2 cellular contexts compared by ENCODE assay signal in genomic region chr1:231395051-231395995, GRCh38.
A peak's percentile ranks its signal among the peaks of the same experiment; 100 is the strongest.
TF ChIP-seq lines count a peak whose summit lies in the region.

No MANE protein-coding gene starts in this region.

TF ChIP-seq in IMR-90, 13 proteins besides CTCF, POLR2A, EP300 and RAD21:
- TF ChIP-seq MAFK (IDR thresholded peaks at IDR 0.05; ENCODE audit: low read depth, low read length) (peak; percentile 14; the same call in 1 of the 2 replicates), RFX5 (IDR thresholded peaks at IDR 0.05; ENCODE audit: low read depth, low read length) (no peak), MXI1 (IDR thresholded peaks at IDR 0.05; ENCODE audit: borderline replicate concordance, low read depth, low read length) (no peak), CEBPB (IDR thresholded peaks at IDR 0.05; ENCODE audit: low read depth, low read length) (peak; percentile 55), SMC3 (IDR thresholded peaks at IDR 0.05; ENCODE audit: low read depth, low read length) (no peak), RCOR1 (IDR thresholded peaks at IDR 0.05; ENCODE audit: insufficient replicate concordance, low read length) (peak; percentile 66), MAZ (IDR thresholded peaks at IDR 0.05; ENCODE audit: borderline replicate concordance, low read depth, low read length) (no peak), BHLHE40 (IDR thresholded peaks at IDR 0.05; ENCODE audit: low read depth, low read length) (peak; percentile 51), USF2 (IDR thresholded peaks at IDR 0.05; ENCODE audit: low read depth, low read length) (no peak), NFE2L2 (IDR thresholded peaks at IDR 0.05; ENCODE audit: low read depth, low read length) (no peak), CHD1 (IDR thresholded peaks at IDR 0.05; ENCODE audit: low read depth, low read length) (no peak), FOS (IDR thresholded peaks at IDR 0.05; ENCODE audit: low read depth, low read length) (peak; percentile 77)
- TF ChIP-seq, protein P1, sequence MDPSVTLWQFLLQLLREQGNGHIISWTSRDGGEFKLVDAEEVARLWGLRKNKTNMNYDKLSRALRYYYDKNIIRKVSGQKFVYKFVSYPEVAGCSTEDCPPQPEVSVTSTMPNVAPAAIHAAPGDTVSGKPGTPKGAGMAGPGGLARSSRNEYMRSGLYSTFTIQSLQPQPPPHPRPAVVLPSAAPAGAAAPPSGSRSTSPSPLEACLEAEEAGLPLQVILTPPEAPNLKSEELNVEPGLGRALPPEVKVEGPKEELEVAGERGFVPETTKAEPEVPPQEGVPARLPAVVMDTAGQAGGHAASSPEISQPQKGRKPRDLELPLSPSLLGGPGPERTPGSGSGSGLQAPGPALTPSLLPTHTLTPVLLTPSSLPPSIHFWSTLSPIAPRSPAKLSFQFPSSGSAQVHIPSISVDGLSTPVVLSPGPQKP (IDR thresholded peaks at IDR 0.05; ENCODE audit: borderline replicate concordance, low read depth, low read length), result no peak

TF ChIP-seq in HepG2, 621 proteins besides CTCF, POLR2A, EP300 and RAD21 (continues in another document):
- peak; percentile 11 for TF ChIP-seq ASH2L (IDR thresholded peaks at IDR 0.05; ENCODE audit: insufficient read length, low read depth, low read length)
- TF ChIP-seq HMG20B (CRISPR knock-in tag; conservative IDR thresholded peaks at IDR 0.05), result no peak
- TF ChIP-seq TCF12 (IDR thresholded peaks at IDR 0.05), result no peak
- TF ChIP-seq TCF12 (CRISPR knock-in tag; IDR thresholded peaks at IDR 0.05), result no peak
- no peak for TF ChIP-seq GABPA (IDR thresholded peaks at IDR 0.05; ENCODE audit: low read depth, low read length)
- TF ChIP-seq GABPA (CRISPR knock-in tag; IDR thresholded peaks at IDR 0.05; ENCODE audit: low read depth), result 0 out of 2 replicates have a peak, but pooled peaks have one; percentile 29
- TF ChIP-seq HIC2 (CRISPR knock-in tag; IDR thresholded peaks at IDR 0.05; ENCODE audit: low read depth), result no peak
- TF ChIP-seq LRRFIP1 (CRISPR knock-in tag; conservative IDR thresholded peaks at IDR 0.05), result no peak
- TF ChIP-seq, protein P2, sequence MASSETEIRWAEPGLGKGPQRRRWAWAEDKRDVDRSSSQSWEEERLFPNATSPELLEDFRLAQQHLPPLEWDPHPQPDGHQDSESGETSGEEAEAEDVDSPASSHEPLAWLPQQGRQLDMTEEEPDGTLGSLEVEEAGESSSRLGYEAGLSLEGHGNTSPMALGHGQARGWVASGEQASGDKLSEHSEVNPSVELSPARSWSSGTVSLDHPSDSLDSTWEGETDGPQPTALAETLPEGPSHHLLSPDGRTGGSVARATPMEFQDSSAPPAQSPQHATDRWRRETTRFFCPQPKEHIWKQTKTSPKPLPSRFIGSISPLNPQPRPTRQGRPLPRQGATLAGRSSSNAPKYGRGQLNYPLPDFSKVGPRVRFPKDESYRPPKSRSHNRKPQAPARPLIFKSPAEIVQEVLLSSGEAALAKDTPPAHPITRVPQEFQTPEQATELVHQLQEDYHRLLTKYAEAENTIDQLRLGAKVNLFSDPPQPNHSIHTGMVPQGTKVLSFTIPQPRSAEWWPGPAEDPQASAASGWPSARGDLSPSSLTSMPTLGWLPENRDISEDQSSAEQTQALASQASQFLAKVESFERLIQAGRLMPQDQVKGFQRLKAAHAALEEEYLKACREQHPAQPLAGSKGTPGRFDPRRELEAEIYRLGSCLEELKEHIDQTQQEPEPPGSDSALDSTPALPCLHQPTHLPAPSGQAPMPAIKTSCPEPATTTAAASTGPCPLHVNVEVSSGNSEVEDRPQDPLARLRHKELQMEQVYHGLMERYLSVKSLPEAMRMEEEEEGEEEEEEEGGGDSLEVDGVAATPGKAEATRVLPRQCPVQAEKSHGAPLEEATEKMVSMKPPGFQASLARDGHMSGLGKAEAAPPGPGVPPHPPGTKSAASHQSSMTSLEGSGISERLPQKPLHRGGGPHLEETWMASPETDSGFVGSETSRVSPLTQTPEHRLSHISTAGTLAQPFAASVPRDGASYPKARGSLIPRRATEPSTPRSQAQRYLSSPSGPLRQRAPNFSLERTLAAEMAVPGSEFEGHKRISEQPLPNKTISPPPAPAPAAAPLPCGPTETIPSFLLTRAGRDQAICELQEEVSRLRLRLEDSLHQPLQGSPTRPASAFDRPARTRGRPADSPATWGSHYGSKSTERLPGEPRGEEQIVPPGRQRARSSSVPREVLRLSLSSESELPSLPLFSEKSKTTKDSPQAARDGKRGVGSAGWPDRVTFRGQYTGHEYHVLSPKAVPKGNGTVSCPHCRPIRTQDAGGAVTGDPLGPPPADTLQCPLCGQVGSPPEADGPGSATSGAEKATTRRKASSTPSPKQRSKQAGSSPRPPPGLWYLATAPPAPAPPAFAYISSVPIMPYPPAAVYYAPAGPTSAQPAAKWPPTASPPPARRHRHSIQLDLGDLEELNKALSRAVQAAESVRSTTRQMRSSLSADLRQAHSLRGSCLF (CRISPR knock-in tag; IDR thresholded peaks at IDR 0.05; ENCODE audit: borderline replicate concordance), result no peak
- peak; percentile 92 for TF ChIP-seq ZBTB21 (CRISPR knock-in tag; IDR thresholded peaks at IDR 0.05)
- TF ChIP-seq ZBTB34 (CRISPR knock-in tag; IDR thresholded peaks at IDR 0.05), result no peak
- no peak for TF ChIP-seq TGIF2 (CRISPR knock-in tag; IDR thresholded peaks at IDR 0.05)
- TF ChIP-seq ETV5 (CRISPR knock-in tag; IDR thresholded peaks at IDR 0.05; ENCODE audit: borderline replicate concordance), result peak; percentile 60; the same call in 1 of the 2 replicates
- no peak for TF ChIP-seq ISX (CRISPR knock-in tag; conservative IDR thresholded peaks at IDR 0.05)
- TF ChIP-seq, protein P3, sequence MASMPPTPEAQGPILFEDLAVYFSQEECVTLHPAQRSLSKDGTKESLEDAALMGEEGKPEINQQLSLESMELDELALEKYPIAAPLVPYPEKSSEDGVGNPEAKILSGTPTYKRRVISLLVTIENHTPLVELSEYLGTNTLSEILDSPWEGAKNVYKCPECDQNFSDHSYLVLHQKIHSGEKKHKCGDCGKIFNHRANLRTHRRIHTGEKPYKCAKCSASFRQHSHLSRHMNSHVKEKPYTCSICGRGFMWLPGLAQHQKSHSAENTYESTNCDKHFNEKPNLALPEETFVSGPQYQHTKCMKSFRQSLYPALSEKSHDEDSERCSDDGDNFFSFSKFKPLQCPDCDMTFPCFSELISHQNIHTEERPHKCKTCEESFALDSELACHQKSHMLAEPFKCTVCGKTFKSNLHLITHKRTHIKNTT (CRISPR knock-in tag; IDR thresholded peaks at IDR 0.05), result no peak
- no peak for TF ChIP-seq THAP11 (CRISPR knock-in tag; IDR thresholded peaks at IDR 0.05)
- no peak for TF ChIP-seq NR2F2 (IDR thresholded peaks at IDR 0.05; ENCODE audit: borderline replicate concordance, low read depth)
- TF ChIP-seq, protein P4, sequence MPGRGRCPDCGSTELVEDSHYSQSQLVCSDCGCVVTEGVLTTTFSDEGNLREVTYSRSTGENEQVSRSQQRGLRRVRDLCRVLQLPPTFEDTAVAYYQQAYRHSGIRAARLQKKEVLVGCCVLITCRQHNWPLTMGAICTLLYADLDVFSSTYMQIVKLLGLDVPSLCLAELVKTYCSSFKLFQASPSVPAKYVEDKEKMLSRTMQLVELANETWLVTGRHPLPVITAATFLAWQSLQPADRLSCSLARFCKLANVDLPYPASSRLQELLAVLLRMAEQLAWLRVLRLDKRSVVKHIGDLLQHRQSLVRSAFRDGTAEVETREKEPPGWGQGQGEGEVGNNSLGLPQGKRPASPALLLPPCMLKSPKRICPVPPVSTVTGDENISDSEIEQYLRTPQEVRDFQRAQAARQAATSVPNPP (CRISPR knock-in tag; IDR thresholded peaks at IDR 0.05), result no peak
- no peak for TF ChIP-seq DPF2 (CRISPR knock-in tag; IDR thresholded peaks at IDR 0.05; ENCODE audit: borderline replicate concordance, low read depth)
- TF ChIP-seq KAT2B (IDR thresholded peaks at IDR 0.05; ENCODE audit: borderline replicate concordance, low read depth, low read length), result no peak
- TF ChIP-seq ZNF552 (CRISPR knock-in tag; IDR thresholded peaks at IDR 0.05; ENCODE audit: borderline replicate concordance), result no peak
- TF ChIP-seq ZNF292 (CRISPR knock-in tag; IDR thresholded peaks at IDR 0.05; ENCODE audit: borderline replicate concordance, low read depth), result peak; percentile 35; the same call in 1 of the 2 replicates
- TF ChIP-seq ZNF382 (CRISPR knock-in tag; IDR thresholded peaks at IDR 0.05; ENCODE audit: borderline replicate concordance), result no peak
- no peak for TF ChIP-seq ATM (IDR thresholded peaks at IDR 0.05; ENCODE audit: borderline replicate concordance)
- no peak for TF ChIP-seq PCBP1 (IDR thresholded peaks at IDR 0.05; ENCODE audit: borderline replicate concordance, low read depth, low read length)
- TF ChIP-seq, protein P5, sequence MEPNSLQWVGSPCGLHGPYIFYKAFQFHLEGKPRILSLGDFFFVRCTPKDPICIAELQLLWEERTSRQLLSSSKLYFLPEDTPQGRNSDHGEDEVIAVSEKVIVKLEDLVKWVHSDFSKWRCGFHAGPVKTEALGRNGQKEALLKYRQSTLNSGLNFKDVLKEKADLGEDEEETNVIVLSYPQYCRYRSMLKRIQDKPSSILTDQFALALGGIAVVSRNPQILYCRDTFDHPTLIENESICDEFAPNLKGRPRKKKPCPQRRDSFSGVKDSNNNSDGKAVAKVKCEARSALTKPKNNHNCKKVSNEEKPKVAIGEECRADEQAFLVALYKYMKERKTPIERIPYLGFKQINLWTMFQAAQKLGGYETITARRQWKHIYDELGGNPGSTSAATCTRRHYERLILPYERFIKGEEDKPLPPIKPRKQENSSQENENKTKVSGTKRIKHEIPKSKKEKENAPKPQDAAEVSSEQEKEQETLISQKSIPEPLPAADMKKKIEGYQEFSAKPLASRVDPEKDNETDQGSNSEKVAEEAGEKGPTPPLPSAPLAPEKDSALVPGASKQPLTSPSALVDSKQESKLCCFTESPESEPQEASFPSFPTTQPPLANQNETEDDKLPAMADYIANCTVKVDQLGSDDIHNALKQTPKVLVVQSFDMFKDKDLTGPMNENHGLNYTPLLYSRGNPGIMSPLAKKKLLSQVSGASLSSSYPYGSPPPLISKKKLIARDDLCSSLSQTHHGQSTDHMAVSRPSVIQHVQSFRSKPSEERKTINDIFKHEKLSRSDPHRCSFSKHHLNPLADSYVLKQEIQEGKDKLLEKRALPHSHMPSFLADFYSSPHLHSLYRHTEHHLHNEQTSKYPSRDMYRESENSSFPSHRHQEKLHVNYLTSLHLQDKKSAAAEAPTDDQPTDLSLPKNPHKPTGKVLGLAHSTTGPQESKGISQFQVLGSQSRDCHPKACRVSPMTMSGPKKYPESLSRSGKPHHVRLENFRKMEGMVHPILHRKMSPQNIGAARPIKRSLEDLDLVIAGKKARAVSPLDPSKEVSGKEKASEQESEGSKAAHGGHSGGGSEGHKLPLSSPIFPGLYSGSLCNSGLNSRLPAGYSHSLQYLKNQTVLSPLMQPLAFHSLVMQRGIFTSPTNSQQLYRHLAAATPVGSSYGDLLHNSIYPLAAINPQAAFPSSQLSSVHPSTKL (CRISPR knock-in tag; IDR thresholded peaks at IDR 0.05), result peak; percentile 45
- peak; percentile 56 for TF ChIP-seq FOSL2 (CRISPR knock-in tag; IDR thresholded peaks at IDR 0.05)
- no peak for TF ChIP-seq EHMT2 (IDR thresholded peaks at IDR 0.05; ENCODE audit: borderline replicate concordance, low read depth, low read length)
- TF ChIP-seq ZNF749 (CRISPR knock-in tag; IDR thresholded peaks at IDR 0.05; ENCODE audit: borderline replicate concordance), result no peak
- TF ChIP-seq ZNF788 (CRISPR knock-in tag; IDR thresholded peaks at IDR 0.05; ENCODE audit: borderline replicate concordance), result no peak
- no peak for TF ChIP-seq HOXA7 (CRISPR knock-in tag; IDR thresholded peaks at IDR 0.05)
- peak; percentile 30; the same call in 1 of the 2 replicates for TF ChIP-seq ELF3 (CRISPR knock-in tag; IDR thresholded peaks at IDR 0.05)
- no peak for TF ChIP-seq LBX2 (CRISPR knock-in tag; IDR thresholded peaks at IDR 0.05; ENCODE audit: borderline replicate concordance)
- TF ChIP-seq TEAD2 (CRISPR knock-in tag; IDR thresholded peaks at IDR 0.05), result no peak
- TF ChIP-seq HNF4A (CRISPR knock-in tag; IDR thresholded peaks at IDR 0.05), result peak; percentile 26; the same call in 1 of the 2 replicates
- no peak for TF ChIP-seq HCFC1 (IDR thresholded peaks at IDR 0.05; ENCODE audit: low read depth, low read length)
- peak; percentile 41; the same call in 1 of the 2 replicates for TF ChIP-seq JUN (CRISPR knock-in tag; IDR thresholded peaks at IDR 0.05)
- no peak for TF ChIP-seq ZNF652 (CRISPR knock-in tag; IDR thresholded peaks at IDR 0.05; ENCODE audit: borderline replicate concordance, low read depth)
